Comparison of ENCODE assay signal across 10 cellular contexts in genomic region chr1:200207711-200208126, GRCh38.
DNase-seq lines count a peak whose midpoint lies in the region; ATAC-seq and TF ChIP-seq lines count a peak whose summit lies in the region.
"Had no signal": no experiment of that assay in that cellular context is flagged by ENCODE, and none has a peak within 500 bp of the region (broad histone marks: within the 10 kb centered on the region; RNA-seq: fewer than 3 reads in every experiment).

No MANE protein-coding gene starts in this region.

- H3K36me3 ChIP-seq in GM06990 (ENCODE audit: control insufficient read depth, insufficient read depth, low read length): no peaks in the 10 kb centered on the region

- H3K4me3 ChIP-seq in GM06990 (replicated peaks; ENCODE audit: low read depth, low read length): no peak overlapping the region

- no peak for TF ChIP-seq CTCF in GM06990 (IDR thresholded peaks at IDR 0.05; ENCODE audit: insufficient read depth, low read length, poor library complexity, severe bottlenecking)

- ATAC-seq in GM21423 (IDR thresholded peaks at IDR 0.05; ENCODE audit: unreplicated experiment) (peak; percentile 82), HG03442 (IDR thresholded peaks at IDR 0.05; ENCODE audit: unreplicated experiment) (peak; percentile 95)

- no peaks in the 10 kb centered on the region for H3K27me3 ChIP-seq in GM06990 (replicated peaks; ENCODE audit: control insufficient read depth, insufficient read depth, low read length)

- DNase-seq in GM06990 (ENCODE audit: extremely low read depth, insufficient read length): peak; percentile 65
- peak; percentile 79 for DNase-seq in amniotic epithelial cell (ENCODE audit: low read depth)
- no peak for DNase-seq in stimulated activated CD4-positive, alpha-beta T cell treated with anti-CD3 and anti-CD28 coated beads, Interleukin-12 subunit alpha, Interleukin-12 subunit beta, amount 100 ng/mL, for 4 hours
- DNase-seq in SK-N-DZ (ENCODE audit: low spot score): no peak
- no peak for DNase-seq in germinal center (ENCODE audit: low spot score)
- DNase-seq in NCI-H187 treated with DMSO at 0.1 percent for 48 hours (lab: John Stamatoyannopoulos, UW): no peak
- DNase-seq: amygdala, DMS79 treated with DMSO at 0.1 percent for 48 hours had no signal

Comparison
In these comparisons a context has a peak if more than half of its experiments do, and no peak if none do; other contexts are left out.
1. DNase-seq: peak in GM06990 (single experiment) and amniotic epithelial cell (single experiment); none in stimulated activated CD4-positive, alpha-beta T cell treated with anti-CD3 and anti-CD28 coated beads, Interleukin-12 subunit alpha, Interleukin-12 subunit beta, amount 100 ng/mL, for 4 hours (single experiment), SK-N-DZ (single experiment), germinal center (single experiment) and NCI-H187 treated with DMSO at 0.1 percent for 48 hours (single experiment).